Comparison of ENCODE assay signal across 14 cellular contexts in the genomic region with DNA sequence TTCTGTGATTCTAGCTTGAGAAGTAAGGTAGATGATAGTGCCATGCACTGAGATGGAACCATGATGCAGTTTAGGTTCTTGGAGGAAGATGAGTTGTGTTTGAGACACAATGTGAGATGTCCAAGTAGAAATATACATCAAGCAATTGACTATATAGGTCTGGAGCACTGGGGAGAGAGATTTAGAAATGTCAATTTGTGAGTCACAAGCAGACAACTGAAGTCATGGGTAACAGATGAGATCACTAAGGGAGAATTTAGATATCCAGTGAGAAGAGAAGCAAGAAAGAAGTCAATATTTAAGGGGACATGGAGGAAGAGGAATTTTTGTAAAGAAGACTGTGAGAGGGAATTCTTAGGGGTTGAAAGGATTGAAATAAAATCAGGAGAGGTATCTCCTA.
DNase-seq lines count a peak whose midpoint lies in the region; FAIRE-seq and TF ChIP-seq lines count a peak whose summit lies in the region.
"Had no signal": no experiment of that assay in that cellular context is flagged by ENCODE, and none has a peak within 500 bp of the region (broad histone marks: within the 10 kb centered on the region; RNA-seq: fewer than 3 reads in every experiment).

No MANE protein-coding gene starts in this region.

- H3K27me3 ChIP-seq in bronchial epithelial cell (ENCODE audit: control insufficient read depth, insufficient read depth, low read length) (no peaks in the 10 kb centered on the region), A673 (replicated peaks; ENCODE audit: insufficient read depth, low read depth, low read length, poor library complexity) (no peaks in the 10 kb centered on the region)
- H3K27me3 ChIP-seq: breast epithelium had no signal

- DNase-seq in AG10803 (ENCODE audit: low read depth) (peak; percentile 59), HTR-8/SVneo (ENCODE audit: insufficient read length, low spot score) (no peak), bronchial epithelial cell (ENCODE audit: low read depth) (peak; percentile 79), kidney tubule cell (ENCODE audit: low spot score) (peak; percentile 74), lower leg skin (ENCODE audit: low spot score in 2 of 2) (no peak), A673 (ENCODE audit: low spot score) (no peak), D721Med (ENCODE audit: insufficient read length, low spot score) (no peak)
- no peak for DNase-seq in activated T-helper 1 cell treated with anti-CD3 and anti-CD28 coated beads, Interleukin-12 subunit alpha, Interleukin-12 subunit beta, Interleukin-2, Interleukin-4 antibody, amounts not matched to agents 30 ng/mL and 10 ng/mL and 1 ng/mL, durations not matched to agents 14 hours and 24 hours and 36 hours (ENCODE audit: low spot score)
- DNase-seq: activated naive CD4-positive, alpha-beta T cell treated with Interleukin-2 at 50 U/mL for 16 hours; DMS79 treated with DMSO at 0.1 percent for 48 hours; NCI-H1417; NCI-H226 had no signal

- H3K27ac Mint-ChIP-seq in activated T-helper 1 cell treated with anti-CD3 and anti-CD28 coated beads, Interleukin-12 subunit alpha, Interleukin-12 subunit beta, Interleukin-2, Interleukin-4 antibody, amounts not matched to agents 30 ng/mL and 10 ng/mL and 1 ng/mL, durations not matched to agents 14 hours and 24 hours and 36 hours, result no peak overlapping the region

- no peak overlapping the region for H3K4me3 Mint-ChIP-seq in activated T-helper 1 cell treated with anti-CD3 and anti-CD28 coated beads, Interleukin-12 subunit alpha, Interleukin-12 subunit beta, Interleukin-2, Interleukin-4 antibody, amounts not matched to agents 30 ng/mL and 10 ng/mL and 1 ng/mL, durations not matched to agents 14 hours and 24 hours and 36 hours

- H3K4me1 ChIP-seq in A673 (ENCODE audit: insufficient read depth, low read length, poor library complexity, severe bottlenecking), result peaks cover 14% of the 10 kb centered on the region
- H3K4me1 ChIP-seq: breast epithelium had no signal

- no peak overlapping the region for H3K27ac ChIP-seq in A673 (ENCODE audit: low read depth, low read length, poor library complexity, severe bottlenecking)
- H3K27ac ChIP-seq: breast epithelium, C4-2B had no signal

- POLR2A ChIA-PET in A673 (lab: Charles Lee; ENCODE audit: low non-redundant PET), result interaction anchor here (0.8 kb wide), 1 partner anchor 40 kb away, joined by 4 read pairs; no protein-coding TSS in a partner anchor

- no peaks in the 10 kb centered on the region for H3K9me3 Mint-ChIP-seq in activated T-helper 1 cell treated with anti-CD3 and anti-CD28 coated beads, Interleukin-12 subunit alpha, Interleukin-12 subunit beta, Interleukin-2, Interleukin-4 antibody, amounts not matched to agents 30 ng/mL and 10 ng/mL and 1 ng/mL, durations not matched to agents 14 hours and 24 hours and 36 hours

- H3K36me3 ChIP-seq in bronchial epithelial cell (ENCODE audit: control insufficient read depth, insufficient read depth, low read length) (no peaks in the 10 kb centered on the region), A673 (ENCODE audit: insufficient read depth, low read length, poor library complexity, severe bottlenecking) (no peaks in the 10 kb centered on the region)
- H3K36me3 ChIP-seq: breast epithelium had no signal

- CTCF ChIA-PET in A673 (lab: Charles Lee), result no interaction called here

- intact Hi-C loops in lower leg skin (cut with DNase I; ENCODE audit: low total_unique reads), result no loop called here
- intact Hi-C loops in A673 (cut with micrococcal nuclease; ENCODE audit: unreplicated experiment), result no loop called here
- intact Hi-C loops in activated T-helper 1 cell treated with anti-CD3 and anti-CD28 coated beads, Interleukin-12 subunit alpha, Interleukin-12 subunit beta, Interleukin-2, Interleukin-4 antibody, amounts not matched to agents 30 ng/mL and 10 ng/mL and 1 ng/mL, durations not matched to agents 14 hours and 24 hours and 36 hours (cut with micrococcal nuclease), result no loop called here

- TF ChIP-seq POLR2A in lower leg skin (IDR thresholded peaks at IDR 0.05), result no peak

- H3K27me3 Mint-ChIP-seq in activated T-helper 1 cell treated with anti-CD3 and anti-CD28 coated beads, Interleukin-12 subunit alpha, Interleukin-12 subunit beta, Interleukin-2, Interleukin-4 antibody, amounts not matched to agents 30 ng/mL and 10 ng/mL and 1 ng/mL, durations not matched to agents 14 hours and 24 hours and 36 hours (ENCODE audit: insufficient read depth), result peaks cover 2% of the 10 kb centered on the region

- TF ChIP-seq CTCF in AG10803 (conservative IDR thresholded peaks at IDR 0.05; ENCODE audit: low read length) (no peak), bronchial epithelial cell (IDR thresholded peaks at IDR 0.05; ENCODE audit: insufficient read depth, low read length, severe bottlenecking) (no peak), lower leg skin (IDR thresholded peaks at IDR 0.05) (no peak), A673 (conservative IDR thresholded peaks at IDR 0.05; ENCODE audit: low read depth, low read length) (no peak), D721Med (IDR thresholded peaks at IDR 0.05; ENCODE audit: insufficient read depth, missing control alignments) (no peak)

- no TSS peak for BruUV-seq in A673 (replicated peaks; lab: Mats Ljungman, UMichigan)

- H3K4me3 ChIP-seq in AG10803 (ENCODE audit: low read length) (no peak overlapping the region), bronchial epithelial cell (ENCODE audit: low read depth, low read length) (no peak overlapping the region), lower leg skin (ENCODE audit: low read depth, poor library complexity, severe bottlenecking) (no peak overlapping the region), A673 (ENCODE audit: low read depth, low read length, poor library complexity, severe bottlenecking) (no peak overlapping the region)
- H3K4me3 ChIP-seq: breast epithelium had no signal

- H3K4me1 Mint-ChIP-seq in activated T-helper 1 cell treated with anti-CD3 and anti-CD28 coated beads, Interleukin-12 subunit alpha, Interleukin-12 subunit beta, Interleukin-2, Interleukin-4 antibody, amounts not matched to agents 30 ng/mL and 10 ng/mL and 1 ng/mL, durations not matched to agents 14 hours and 24 hours and 36 hours (ENCODE audit: low read depth), result peaks cover 5% of the 10 kb centered on the region

- H3K9me3 ChIP-seq in A673 (ENCODE audit: low read depth, low read length, poor library complexity, severe bottlenecking), result no peaks in the 10 kb centered on the region
- H3K9me3 ChIP-seq: breast epithelium had no signal

- FAIRE-seq in HTR-8/SVneo (lab: Jason Lieb, UNC), result peak; percentile 72
- no peak for FAIRE-seq in bronchial epithelial cell (lab: Jason Lieb, UNC)
- FAIRE-seq in D721Med (lab: Jason Lieb, UNC), result no peak

- peaks cover 4% of the 10 kb centered on the region for H3K36me3 Mint-ChIP-seq in activated T-helper 1 cell treated with anti-CD3 and anti-CD28 coated beads, Interleukin-12 subunit alpha, Interleukin-12 subunit beta, Interleukin-2, Interleukin-4 antibody, amounts not matched to agents 30 ng/mL and 10 ng/mL and 1 ng/mL, durations not matched to agents 14 hours and 24 hours and 36 hours (ENCODE audit: low read depth)

Comparison
In these comparisons a context has a peak if more than half of its experiments do, and no peak if none do; other contexts are left out.
1. DNase-seq: peak in AG10803 (single experiment), bronchial epithelial cell (single experiment) and kidney tubule cell (single experiment); none in HTR-8/SVneo (single experiment), lower leg skin (0 of 2), A673 (single experiment), D721Med (single experiment) and activated T-helper 1 cell treated with anti-CD3 and anti-CD28 coated beads, Interleukin-12 subunit alpha, Interleukin-12 subunit beta, Interleukin-2, Interleukin-4 antibody, amounts not matched to agents 30 ng/mL and 10 ng/mL and 1 ng/mL, durations not matched to agents 14 hours and 24 hours and 36 hours (single experiment).